ENCODE assay signal across 8 cellular contexts in genomic region chr4:26088433-26088928, GRCh38.
DNase-seq lines count a peak whose midpoint lies in the region; ATAC-seq and TF ChIP-seq lines count a peak whose summit lies in the region.

No MANE protein-coding gene starts in this region.

- peaks cover 39% of the 10 kb centered on the region for H3K4me1 Mint-ChIP-seq in activated naive CD4-positive, alpha-beta T cell treated with anti-CD3 and anti-CD28 coated beads, Interleukin-2, amount 10 ng/mL, durations not matched to agents 7 days and 5 days

- CTCF ChIA-PET in activated naive CD4-positive, alpha-beta T cell treated with anti-CD3 and anti-CD28 coated beads, Interleukin-2, amount 10 ng/mL, durations not matched to agents 7 days and 5 days (lab: Charles Lee): interaction anchor here (0.5 to 1.4 kb wide), 6 partner anchors 8 to 236 kb away, joined by 3 to 6 read pairs (median 3); no protein-coding TSS in a partner anchor

- peaks cover 18% of the 10 kb centered on the region for H3K9me3 Mint-ChIP-seq in activated naive CD4-positive, alpha-beta T cell treated with anti-CD3 and anti-CD28 coated beads, Interleukin-2, amount 10 ng/mL, durations not matched to agents 7 days and 5 days

- no peaks in the 10 kb centered on the region for H3K36me3 Mint-ChIP-seq in activated naive CD4-positive, alpha-beta T cell treated with anti-CD3 and anti-CD28 coated beads, Interleukin-2, amount 10 ng/mL, durations not matched to agents 7 days and 5 days

- in situ Hi-C loops in Caki2 (cut with HindIII; ENCODE audit: low pct_unique_long_range_greater_than_20kb, low sequenced_read_pairs): no loop called here
- in situ Hi-C loops in GM13977 (cut with MboI; ENCODE audit: low pct_unique_long_range_greater_than_20kb, low sequenced_read_pairs, unreplicated experiment): no loop called here

- ATAC-seq in GM19467 (IDR thresholded peaks at IDR 0.05; ENCODE audit: unreplicated experiment): peak; percentile 52
- ATAC-seq in HG03571 (IDR thresholded peaks at IDR 0.05; ENCODE audit: unreplicated experiment): peak; percentile 63
- ATAC-seq in omental fat pad (ENCODE audit: low FRiP score): peak; percentile 65

- H3K4me3 Mint-ChIP-seq in activated naive CD4-positive, alpha-beta T cell treated with anti-CD3 and anti-CD28 coated beads, Interleukin-2, amount 10 ng/mL, durations not matched to agents 7 days and 5 days: no peak overlapping the region

- H3K27ac Mint-ChIP-seq in activated naive CD4-positive, alpha-beta T cell treated with anti-CD3 and anti-CD28 coated beads, Interleukin-2, amount 10 ng/mL, durations not matched to agents 7 days and 5 days: peak overlapping the region; percentile 79

- no peaks in the 10 kb centered on the region for H3K27me3 Mint-ChIP-seq in activated naive CD4-positive, alpha-beta T cell treated with anti-CD3 and anti-CD28 coated beads, Interleukin-2, amount 10 ng/mL, durations not matched to agents 7 days and 5 days

- TF ChIP-seq CTCF in omental fat pad (IDR thresholded peaks at IDR 0.05) (no peak), GM13977 (IDR thresholded peaks at IDR 0.05; ENCODE audit: extremely low read depth, insufficient read depth, missing control alignments) (no peak)

- DNase-seq in Caki2 (ENCODE audit: low read depth) (peak; percentile 39), omental fat pad (ENCODE audit: low spot score) (no peak), NCI-H146 treated with DMSO at 0.1 percent for 48 hours (lab: John Stamatoyannopoulos, UW; ENCODE audit: unreplicated experiment) (no peak), GM13977 (ENCODE audit: low spot score) (no peak), GM19238 (ENCODE audit: insufficient read length, low spot score) (no peak)
- no peak for DNase-seq in activated naive CD4-positive, alpha-beta T cell treated with anti-CD3 and anti-CD28 coated beads, Interleukin-2, amount 10 ng/mL, durations not matched to agents 7 days and 5 days
